14 cellular contexts compared by ENCODE assay signal in genomic region chr12:39616251-39616650, GRCh38. TPM values are rescaled to one million over a fixed set of nuclear protein-coding genes. Genes with fewer than 3 reads are reported as not detected.
DNase-seq lines count a peak whose midpoint lies in the region; ATAC-seq and TF ChIP-seq lines count a peak whose summit lies in the region.
"Had no signal": no experiment of that assay in that cellular context is flagged by ENCODE, and none has a peak within 500 bp of the region (broad histone marks: within the 10 kb centered on the region; RNA-seq: fewer than 3 reads in every experiment).

No MANE protein-coding gene starts in this region.

- H3K27ac ChIP-seq in brain microvascular endothelial cell = no peak overlapping the region
- H3K27ac ChIP-seq: tibial artery had no signal

- peaks cover 11% of the 10 kb centered on the region for H3K36me3 Mint-ChIP-seq in activated T-cell treated with anti-CD3 and anti-CD28 coated beads, Interleukin-2, amount 50 U/mL, for 4 hours (ENCODE audit: insufficient read depth)
- peaks cover 19% of the 10 kb centered on the region for H3K36me3 Mint-ChIP-seq in activated T-helper 17 cell treated with anti-CD3 and anti-CD28 coated beads, Interleukin-2, amount 50 U/mL, for 72 hours (ENCODE audit: low read depth)
- peaks cover 3% of the 10 kb centered on the region for H3K36me3 Mint-ChIP-seq in stimulated activated effector memory CD8-positive, alpha-beta T cell treated with anti-CD3 and anti-CD28 coated beads, Interleukin-12 subunit alpha, Interleukin-12 subunit beta, amount 100 ng/mL, for 72 hours

- H3K27me3 Mint-ChIP-seq in activated T-cell treated with anti-CD3 and anti-CD28 coated beads, Interleukin-2, amount 50 U/mL, for 4 hours (ENCODE audit: low read depth) = no peaks in the 10 kb centered on the region
- H3K27me3 Mint-ChIP-seq in activated T-helper 17 cell treated with anti-CD3 and anti-CD28 coated beads, Interleukin-2, amount 50 U/mL, for 72 hours = no peaks in the 10 kb centered on the region

- ATAC-seq in activated T-cell treated with anti-CD3 and anti-CD28 coated beads, Interleukin-2, amount 50 U/mL, for 4 hours = no peak
- no peak for ATAC-seq in activated T-helper 17 cell treated with anti-CD3 and anti-CD28 coated beads, Interleukin-2, amount 50 U/mL, for 72 hours (replicated peaks)
- ATAC-seq in stimulated activated effector memory CD8-positive, alpha-beta T cell treated with anti-CD3 and anti-CD28 coated beads, Interleukin-12 subunit alpha, Interleukin-12 subunit beta, amount 100 ng/mL, for 72 hours = no peak

- no peaks in the 10 kb centered on the region for H3K36me3 ChIP-seq in brain microvascular endothelial cell (replicated peaks)
- H3K36me3 ChIP-seq: tibial artery had no signal

- DNase-seq in activated T-cell treated with anti-CD3 and anti-CD28 coated beads, Interleukin-2, amount 50 U/mL, for 4 hours = no peak
- no peak for DNase-seq in activated T-cell treated with anti-CD3 and anti-CD28 coated beads, Interleukin-2, amount 50 U/mL, for 1 hour
- DNase-seq in GM12864 (ENCODE audit: low read depth) = no peak
- no peak for DNase-seq in stimulated activated effector memory CD8-positive, alpha-beta T cell treated with anti-CD3 and anti-CD28 coated beads, Interleukin-12 subunit alpha, Interleukin-12 subunit beta, amount 100 ng/mL, for 72 hours (ENCODE audit: low spot score in 2 of 2)
- no peak for DNase-seq in NCI-H2196 treated with DMSO at 0.1 percent for 48 hours (lab: John Stamatoyannopoulos, UW; ENCODE audit: unreplicated experiment)
- no peak for DNase-seq in brain microvascular endothelial cell
- no peak for DNase-seq in kidney tubule cell (ENCODE audit: low spot score)
- DNase-seq: effector CD4-positive, alpha-beta T cell; KBM-7; NCI-H1436; tibial artery had no signal

- in situ Hi-C loops in brain microvascular endothelial cell (cut with HindIII; ENCODE audit: low pct_ligation_motif_present, low sequenced_read_pairs) = no loop called here

- H3K4me1 Mint-ChIP-seq in activated T-cell treated with anti-CD3 and anti-CD28 coated beads, Interleukin-2, amount 50 U/mL, for 4 hours (ENCODE audit: low read depth) = peaks cover 57% of the 10 kb centered on the region
- peaks cover 26% of the 10 kb centered on the region for H3K4me1 Mint-ChIP-seq in activated T-helper 17 cell treated with anti-CD3 and anti-CD28 coated beads, Interleukin-2, amount 50 U/mL, for 72 hours
- peaks cover 22% of the 10 kb centered on the region for H3K4me1 Mint-ChIP-seq in stimulated activated effector memory CD8-positive, alpha-beta T cell treated with anti-CD3 and anti-CD28 coated beads, Interleukin-12 subunit alpha, Interleukin-12 subunit beta, amount 100 ng/mL, for 72 hours

- H3K4me3 Mint-ChIP-seq in activated T-cell treated with anti-CD3 and anti-CD28 coated beads, Interleukin-2, amount 50 U/mL, for 4 hours = peak overlapping the region; percentile 68
- no peak overlapping the region for H3K4me3 Mint-ChIP-seq in activated T-helper 17 cell treated with anti-CD3 and anti-CD28 coated beads, Interleukin-2, amount 50 U/mL, for 72 hours
- H3K4me3 Mint-ChIP-seq in stimulated activated effector memory CD8-positive, alpha-beta T cell treated with anti-CD3 and anti-CD28 coated beads, Interleukin-12 subunit alpha, Interleukin-12 subunit beta, amount 100 ng/mL, for 72 hours = no peak overlapping the region

- H3K4me3 ChIP-seq in GM12864 (ENCODE audit: low read depth, low read length) = peak overlapping the region; percentile 70
- no peak overlapping the region for H3K4me3 ChIP-seq in brain microvascular endothelial cell (ENCODE audit: low read depth, low read length)
- H3K4me3 ChIP-seq: tibial artery had no signal

- H3K27ac Mint-ChIP-seq in activated T-helper 17 cell treated with anti-CD3 and anti-CD28 coated beads, Interleukin-2, amount 50 U/mL, for 72 hours = peak overlapping the region; percentile 79
- peak overlapping the region; percentile 69 for H3K27ac Mint-ChIP-seq in stimulated activated effector memory CD8-positive, alpha-beta T cell treated with anti-CD3 and anti-CD28 coated beads, Interleukin-12 subunit alpha, Interleukin-12 subunit beta, amount 100 ng/mL, for 72 hours

- H3K27me3 ChIP-seq in brain microvascular endothelial cell (replicated peaks) = no peaks in the 10 kb centered on the region
- H3K27me3 ChIP-seq: tibial artery had no signal

- no peaks in the 10 kb centered on the region for H3K9me3 Mint-ChIP-seq in activated T-cell treated with anti-CD3 and anti-CD28 coated beads, Interleukin-2, amount 50 U/mL, for 4 hours
- no peaks in the 10 kb centered on the region for H3K9me3 Mint-ChIP-seq in activated T-helper 17 cell treated with anti-CD3 and anti-CD28 coated beads, Interleukin-2, amount 50 U/mL, for 72 hours
- H3K9me3 Mint-ChIP-seq in stimulated activated effector memory CD8-positive, alpha-beta T cell treated with anti-CD3 and anti-CD28 coated beads, Interleukin-12 subunit alpha, Interleukin-12 subunit beta, amount 100 ng/mL, for 72 hours = no peaks in the 10 kb centered on the region

- TF ChIP-seq CTCF in GM12864 (IDR thresholded peaks at IDR 0.05; ENCODE audit: low read depth, low read length, missing control alignments) (no peak), brain microvascular endothelial cell (IDR thresholded peaks at IDR 0.05; ENCODE audit: low read depth, low read length, missing control alignments) (no peak)

RNA-seq across cellular contexts. Expression of gene ABCD2, which starts 3.4 kb away (rescaled TPM):
- under 1 TPM; 0.69 to 0.89 (median 0.79) TPM for total RNA-seq in activated T-cell treated with anti-CD3 and anti-CD28 coated beads, Interleukin-2, amount 50 U/mL, for 4 hours
- 1 to 10 TPM; 3.3 to 3.4 TPM for total RNA-seq in activated T-helper 17 cell treated with anti-CD3 and anti-CD28 coated beads, Interleukin-2, amount 50 U/mL, for 72 hours
- total RNA-seq: lung microvascular endothelial cell, osteocyte had no signal
